ENCODE assay signal across 18 cellular contexts in the genomic region with DNA sequence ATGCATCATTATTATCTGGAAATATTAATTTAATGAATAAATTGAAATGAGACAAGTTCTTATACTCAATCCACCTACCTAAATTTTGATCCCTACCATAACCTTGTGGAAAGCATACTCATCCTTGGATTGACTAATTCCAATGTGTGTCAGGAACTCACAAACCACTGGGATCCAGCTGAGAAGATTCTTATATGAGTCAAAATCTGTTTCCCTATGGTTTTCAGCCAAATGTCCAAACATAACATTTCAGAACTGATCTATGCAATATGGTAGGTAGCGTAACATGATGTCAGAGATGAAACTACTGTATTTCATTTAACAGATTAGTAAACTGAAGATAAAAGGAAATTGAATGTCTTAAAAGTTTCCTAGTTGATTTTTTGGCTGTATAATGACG.
DNase-seq lines count a peak whose midpoint lies in the region; FAIRE-seq and TF ChIP-seq lines count a peak whose summit lies in the region.
"Had no signal": no experiment of that assay in that cellular context is flagged by ENCODE, and none has a peak within 500 bp of the region (broad histone marks: within the 10 kb centered on the region; RNA-seq: fewer than 3 reads in every experiment).

No MANE protein-coding gene starts in this region.

- FAIRE-seq in astrocyte (lab: Jason Lieb, UNC), result no peak
- FAIRE-seq: A549, GM12878 had no signal

- H3K9me3 Mint-ChIP-seq in astrocyte (ENCODE audit: unreplicated experiment) (no peaks in the 10 kb centered on the region), glutamatergic neuron (ENCODE audit: unreplicated experiment) (no peaks in the 10 kb centered on the region)

- no peak overlapping the region for H3K4me2 ChIP-seq in astrocyte (ENCODE audit: low read length)
- H3K4me2 ChIP-seq: A549, BLaER1 had no signal

- TF ChIP-seq CTCF in AG10803 (conservative IDR thresholded peaks at IDR 0.05; ENCODE audit: low read length), result no peak
- no peak for TF ChIP-seq CTCF in astrocyte (IDR thresholded peaks at IDR 0.05; ENCODE audit: insufficient read depth, low read depth, low read length)
- no peak for TF ChIP-seq CTCF in glutamatergic neuron (IDR thresholded peaks at IDR 0.05; ENCODE audit: partially characterized antibody, unreplicated experiment)

- DNase-seq in AG10803 (ENCODE audit: low read depth) (peak; percentile 3), HS-5 (ENCODE audit: low read depth) (peak; percentile 9), astrocyte (ENCODE audit: low read depth) (peak; percentile 1), fibroblast of peridontal ligament (ENCODE audit: extremely low read depth) (peak; percentile 47), GM19238 (ENCODE audit: insufficient read length, low spot score) (no peak), activated T-cell treated with anti-CD3 and anti-CD28 coated beads for 4 hours (no peak), NCI-H146 (lab: John Stamatoyannopoulos, UW) (no peak), glutamatergic neuron (no peak)
- DNase-seq: Calu3; CD8-positive, alpha-beta T cell; DMS79 treated with DMSO at 0.1 percent for 48 hours; GOT3; H7 had no signal

- no peaks in the 10 kb centered on the region for H3K79me2 ChIP-seq in astrocyte (ENCODE audit: insufficient read depth, low read length)

- H3K27ac ChIP-seq in astrocyte (ENCODE audit: low read depth, low read length), result no peak overlapping the region
- H3K27ac ChIP-seq: 22Rv1, A549, BLaER1 had no signal

- no peaks in the 10 kb centered on the region for H4K20me1 ChIP-seq in astrocyte (ENCODE audit: insufficient read depth, low read length)
- H4K20me1 ChIP-seq: BLaER1 had no signal

- no peaks in the 10 kb centered on the region for H3K4me1 Mint-ChIP-seq in astrocyte (ENCODE audit: low read depth, unreplicated experiment)
- H3K4me1 Mint-ChIP-seq in glutamatergic neuron (ENCODE audit: low read depth, unreplicated experiment), result peaks cover 10% of the 10 kb centered on the region
- H3K4me1 Mint-ChIP-seq: CD14-positive monocyte had no signal

- H3K27me3 Mint-ChIP-seq in astrocyte (ENCODE audit: low read depth, unreplicated experiment) (no peaks in the 10 kb centered on the region), glutamatergic neuron (ENCODE audit: unreplicated experiment) (no peaks in the 10 kb centered on the region)

- H3K4me3 Mint-ChIP-seq in astrocyte (ENCODE audit: unreplicated experiment), result no peak overlapping the region
- no peak overlapping the region for H3K4me3 Mint-ChIP-seq in glutamatergic neuron (ENCODE audit: unreplicated experiment)
- H3K4me3 Mint-ChIP-seq: CD14-positive monocyte; CD8-positive, alpha-beta T cell had no signal

- no peaks in the 10 kb centered on the region for H3K36me3 ChIP-seq in astrocyte (ENCODE audit: insufficient read depth, low read length)
- H3K36me3 ChIP-seq: BLaER1 had no signal

- H3K36me3 Mint-ChIP-seq in astrocyte (ENCODE audit: low read depth, unreplicated experiment), result no peaks in the 10 kb centered on the region
- H3K36me3 Mint-ChIP-seq in glutamatergic neuron (ENCODE audit: unreplicated experiment), result no peaks in the 10 kb centered on the region
- H3K36me3 Mint-ChIP-seq: CD14-positive monocyte; CD8-positive, alpha-beta T cell had no signal

- H2AFZ ChIP-seq in astrocyte (ENCODE audit: low read depth, low read length), result no peak overlapping the region

- H3K4me1 ChIP-seq in astrocyte (ENCODE audit: insufficient read depth, low read length), result no peaks in the 10 kb centered on the region
- H3K4me1 ChIP-seq: A549, BLaER1 had no signal

- no peak overlapping the region for H3K4me3 ChIP-seq in AG10803 (ENCODE audit: low read length)
- no peak overlapping the region for H3K4me3 ChIP-seq in astrocyte (ENCODE audit: insufficient read depth, low read depth, low read length)
- H3K4me3 ChIP-seq: A549, BLaER1, GM12878 had no signal

- no peak overlapping the region for H3K9ac ChIP-seq in astrocyte (ENCODE audit: low read length)
- H3K9ac ChIP-seq: BLaER1 had no signal

- no peak overlapping the region for H3K27ac Mint-ChIP-seq in astrocyte (ENCODE audit: unreplicated experiment)
- H3K27ac Mint-ChIP-seq in glutamatergic neuron (ENCODE audit: unreplicated experiment), result no peak overlapping the region
- H3K27ac Mint-ChIP-seq: CD14-positive monocyte; CD8-positive, alpha-beta T cell had no signal

- H3K9me3 ChIP-seq in astrocyte (ENCODE audit: insufficient read depth, low read depth, low read length), result no peaks in the 10 kb centered on the region
- H3K9me3 ChIP-seq: A549, BLaER1 had no signal

- H3K27me3 ChIP-seq in astrocyte (ENCODE audit: insufficient read depth, low read length), result no peaks in the 10 kb centered on the region
- H3K27me3 ChIP-seq: BLaER1 had no signal

Comparison
In these comparisons a context has a peak if more than half of its experiments do, and no peak if none do; other contexts are left out.
1. DNase-seq: peak in AG10803 (single experiment), HS-5 (single experiment), astrocyte (single experiment) and fibroblast of peridontal ligament (single experiment); none in GM19238 (single experiment), activated T-cell treated with anti-CD3 and anti-CD28 coated beads for 4 hours (single experiment), NCI-H146 (single experiment) and glutamatergic neuron (single experiment).